In genomic region chr17:45060824-45061605, GRCh38 we compare ENCODE assay signal across 1 cellular context.
TF ChIP-seq lines count a peak whose summit lies in the region.

Gene NMT1 (plus strand): TSS chr17:45061317. CDS start chr17:45061330, 13 bp downstream.

TF ChIP-seq in HEK293, 187 proteins besides CTCF, POLR2A, EP300 and RAD21 (continued from another document and continues in another):
- no peak for TF ChIP-seq ZNF621 (tag by site-specific recombination; IDR thresholded peaks at IDR 0.05)
- TF ChIP-seq GLIS2 (tag by site-specific recombination; IDR thresholded peaks at IDR 0.05): peak; percentile 80
- no peak for TF ChIP-seq ZNF169 (tag by site-specific recombination; IDR thresholded peaks at IDR 0.05)
- no peak for TF ChIP-seq HOXC10 (CRISPR knock-in tag; IDR thresholded peaks at IDR 0.05)
- peak; percentile 29; the same call in 1 of the 2 replicates for TF ChIP-seq ZEB2 (tag by site-specific recombination; IDR thresholded peaks at IDR 0.05)
- peak; percentile 89 for TF ChIP-seq ZBTB7A (tag by site-specific recombination; IDR thresholded peaks at IDR 0.05; ENCODE audit: low read depth)
- TF ChIP-seq ZNF830 (tag by site-specific recombination; IDR thresholded peaks at IDR 0.05; ENCODE audit: low read depth): no peak
- TF ChIP-seq ZNF596 (tag by site-specific recombination; IDR thresholded peaks at IDR 0.05): no peak
- no peak for TF ChIP-seq ZNF112 (tag by site-specific recombination; IDR thresholded peaks at IDR 0.05)
- no peak for TF ChIP-seq ZNF274 (IDR thresholded peaks at IDR 0.05; ENCODE audit: low read length)
- no peak for TF ChIP-seq ZNF274 (tag by site-specific recombination; IDR thresholded peaks at IDR 0.05; ENCODE audit: borderline replicate concordance)
- no peak for TF ChIP-seq ZFP37 (tag by site-specific recombination; IDR thresholded peaks at IDR 0.05)
- no peak for TF ChIP-seq TSHZ1 (tag by site-specific recombination; IDR thresholded peaks at IDR 0.05; ENCODE audit: borderline replicate concordance)
- no peak for TF ChIP-seq ZFP41 (tag by site-specific recombination; IDR thresholded peaks at IDR 0.05; ENCODE audit: borderline replicate concordance)
- no peak for TF ChIP-seq ZNF571 (tag by site-specific recombination; IDR thresholded peaks at IDR 0.05)
- no peak for TF ChIP-seq ZNF585B (tag by site-specific recombination; IDR thresholded peaks at IDR 0.05)
- no peak for TF ChIP-seq ZNF140 (tag by site-specific recombination; IDR thresholded peaks at IDR 0.05)
- no peak for TF ChIP-seq ZNF558 (tag by site-specific recombination; IDR thresholded peaks at IDR 0.05)
- TF ChIP-seq, protein P1, sequence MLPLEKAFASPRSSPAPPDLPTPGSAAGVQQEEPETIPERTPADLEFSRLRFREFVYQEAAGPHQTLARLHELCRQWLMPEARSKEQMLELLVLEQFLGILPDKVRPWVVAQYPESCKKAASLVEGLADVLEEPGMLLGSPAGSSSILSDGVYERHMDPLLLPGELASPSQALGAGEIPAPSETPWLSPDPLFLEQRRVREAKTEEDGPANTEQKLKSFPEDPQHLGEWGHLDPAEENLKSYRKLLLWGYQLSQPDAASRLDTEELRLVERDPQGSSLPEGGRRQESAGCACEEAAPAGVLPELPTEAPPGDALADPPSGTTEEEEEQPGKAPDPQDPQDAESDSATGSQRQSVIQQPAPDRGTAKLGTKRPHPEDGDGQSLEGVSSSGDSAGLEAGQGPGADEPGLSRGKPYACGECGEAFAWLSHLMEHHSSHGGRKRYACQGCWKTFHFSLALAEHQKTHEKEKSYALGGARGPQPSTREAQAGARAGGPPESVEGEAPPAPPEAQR (tag by site-specific recombination; IDR thresholded peaks at IDR 0.05): no peak
- TF ChIP-seq, protein P2, sequence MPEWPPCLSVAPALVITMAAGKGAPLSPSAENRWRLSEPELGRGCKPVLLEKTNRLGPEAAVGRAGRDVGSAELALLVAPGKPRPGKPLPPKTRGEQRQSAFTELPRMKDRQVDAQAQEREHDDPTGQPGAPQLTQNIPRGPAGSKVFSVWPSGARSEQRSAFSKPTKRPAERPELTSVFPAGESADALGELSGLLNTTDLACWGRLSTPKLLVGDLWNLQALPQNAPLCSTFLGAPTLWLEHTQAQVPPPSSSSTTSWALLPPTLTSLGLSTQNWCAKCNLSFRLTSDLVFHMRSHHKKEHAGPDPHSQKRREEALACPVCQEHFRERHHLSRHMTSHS (tag by site-specific recombination; IDR thresholded peaks at IDR 0.05): no peak
- no peak for TF ChIP-seq EGR2 (tag by site-specific recombination; IDR thresholded peaks at IDR 0.05; ENCODE audit: low read depth)
- peak; percentile 94 for TF ChIP-seq ZBTB17 (tag by site-specific recombination; IDR thresholded peaks at IDR 0.05)
- no peak for TF ChIP-seq ZNF530 (tag by site-specific recombination; IDR thresholded peaks at IDR 0.05; ENCODE audit: low read depth)
- TF ChIP-seq ZNF701 (tag by site-specific recombination; IDR thresholded peaks at IDR 0.05): no peak
- TF ChIP-seq, protein P3, sequence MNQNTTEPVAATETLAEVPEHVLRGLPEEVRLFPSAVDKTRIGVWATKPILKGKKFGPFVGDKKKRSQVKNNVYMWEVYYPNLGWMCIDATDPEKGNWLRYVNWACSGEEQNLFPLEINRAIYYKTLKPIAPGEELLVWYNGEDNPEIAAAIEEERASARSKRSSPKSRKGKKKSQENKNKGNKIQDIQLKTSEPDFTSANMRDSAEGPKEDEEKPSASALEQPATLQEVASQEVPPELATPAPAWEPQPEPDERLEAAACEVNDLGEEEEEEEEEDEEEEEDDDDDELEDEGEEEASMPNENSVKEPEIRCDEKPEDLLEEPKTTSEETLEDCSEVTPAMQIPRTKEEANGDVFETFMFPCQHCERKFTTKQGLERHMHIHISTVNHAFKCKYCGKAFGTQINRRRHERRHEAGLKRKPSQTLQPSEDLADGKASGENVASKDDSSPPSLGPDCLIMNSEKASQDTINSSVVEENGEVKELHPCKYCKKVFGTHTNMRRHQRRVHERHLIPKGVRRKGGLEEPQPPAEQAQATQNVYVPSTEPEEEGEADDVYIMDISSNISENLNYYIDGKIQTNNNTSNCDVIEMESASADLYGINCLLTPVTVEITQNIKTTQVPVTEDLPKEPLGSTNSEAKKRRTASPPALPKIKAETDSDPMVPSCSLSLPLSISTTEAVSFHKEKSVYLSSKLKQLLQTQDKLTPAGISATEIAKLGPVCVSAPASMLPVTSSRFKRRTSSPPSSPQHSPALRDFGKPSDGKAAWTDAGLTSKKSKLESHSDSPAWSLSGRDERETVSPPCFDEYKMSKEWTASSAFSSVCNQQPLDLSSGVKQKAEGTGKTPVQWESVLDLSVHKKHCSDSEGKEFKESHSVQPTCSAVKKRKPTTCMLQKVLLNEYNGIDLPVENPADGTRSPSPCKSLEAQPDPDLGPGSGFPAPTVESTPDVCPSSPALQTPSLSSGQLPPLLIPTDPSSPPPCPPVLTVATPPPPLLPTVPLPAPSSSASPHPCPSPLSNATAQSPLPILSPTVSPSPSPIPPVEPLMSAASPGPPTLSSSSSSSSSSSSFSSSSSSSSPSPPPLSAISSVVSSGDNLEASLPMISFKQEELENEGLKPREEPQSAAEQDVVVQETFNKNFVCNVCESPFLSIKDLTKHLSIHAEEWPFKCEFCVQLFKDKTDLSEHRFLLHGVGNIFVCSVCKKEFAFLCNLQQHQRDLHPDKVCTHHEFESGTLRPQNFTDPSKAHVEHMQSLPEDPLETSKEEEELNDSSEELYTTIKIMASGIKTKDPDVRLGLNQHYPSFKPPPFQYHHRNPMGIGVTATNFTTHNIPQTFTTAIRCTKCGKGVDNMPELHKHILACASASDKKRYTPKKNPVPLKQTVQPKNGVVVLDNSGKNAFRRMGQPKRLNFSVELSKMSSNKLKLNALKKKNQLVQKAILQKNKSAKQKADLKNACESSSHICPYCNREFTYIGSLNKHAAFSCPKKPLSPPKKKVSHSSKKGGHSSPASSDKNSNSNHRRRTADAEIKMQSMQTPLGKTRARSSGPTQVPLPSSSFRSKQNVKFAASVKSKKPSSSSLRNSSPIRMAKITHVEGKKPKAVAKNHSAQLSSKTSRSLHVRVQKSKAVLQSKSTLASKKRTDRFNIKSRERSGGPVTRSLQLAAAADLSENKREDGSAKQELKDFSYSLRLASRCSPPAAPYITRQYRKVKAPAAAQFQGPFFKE (tag by site-specific recombination; IDR thresholded peaks at IDR 0.05; ENCODE audit: borderline replicate concordance): no peak
- TF ChIP-seq, protein P4, sequence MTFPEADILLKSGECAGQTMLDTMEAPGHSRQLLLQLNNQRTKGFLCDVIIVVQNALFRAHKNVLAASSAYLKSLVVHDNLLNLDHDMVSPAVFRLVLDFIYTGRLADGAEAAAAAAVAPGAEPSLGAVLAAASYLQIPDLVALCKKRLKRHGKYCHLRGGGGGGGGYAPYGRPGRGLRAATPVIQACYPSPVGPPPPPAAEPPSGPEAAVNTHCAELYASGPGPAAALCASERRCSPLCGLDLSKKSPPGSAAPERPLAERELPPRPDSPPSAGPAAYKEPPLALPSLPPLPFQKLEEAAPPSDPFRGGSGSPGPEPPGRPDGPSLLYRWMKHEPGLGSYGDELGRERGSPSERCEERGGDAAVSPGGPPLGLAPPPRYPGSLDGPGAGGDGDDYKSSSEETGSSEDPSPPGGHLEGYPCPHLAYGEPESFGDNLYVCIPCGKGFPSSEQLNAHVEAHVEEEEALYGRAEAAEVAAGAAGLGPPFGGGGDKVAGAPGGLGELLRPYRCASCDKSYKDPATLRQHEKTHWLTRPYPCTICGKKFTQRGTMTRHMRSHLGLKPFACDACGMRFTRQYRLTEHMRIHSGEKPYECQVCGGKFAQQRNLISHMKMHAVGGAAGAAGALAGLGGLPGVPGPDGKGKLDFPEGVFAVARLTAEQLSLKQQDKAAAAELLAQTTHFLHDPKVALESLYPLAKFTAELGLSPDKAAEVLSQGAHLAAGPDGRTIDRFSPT (tag by site-specific recombination; IDR thresholded peaks at IDR 0.05): 0 out of 2 replicates have a peak, but pooled peaks have one; percentile 30
- TF ChIP-seq ZNF114 (tag by site-specific recombination; IDR thresholded peaks at IDR 0.05): no peak
- TF ChIP-seq ZSCAN5A (tag by site-specific recombination; IDR thresholded peaks at IDR 0.05): no peak
- TF ChIP-seq, protein P5, sequence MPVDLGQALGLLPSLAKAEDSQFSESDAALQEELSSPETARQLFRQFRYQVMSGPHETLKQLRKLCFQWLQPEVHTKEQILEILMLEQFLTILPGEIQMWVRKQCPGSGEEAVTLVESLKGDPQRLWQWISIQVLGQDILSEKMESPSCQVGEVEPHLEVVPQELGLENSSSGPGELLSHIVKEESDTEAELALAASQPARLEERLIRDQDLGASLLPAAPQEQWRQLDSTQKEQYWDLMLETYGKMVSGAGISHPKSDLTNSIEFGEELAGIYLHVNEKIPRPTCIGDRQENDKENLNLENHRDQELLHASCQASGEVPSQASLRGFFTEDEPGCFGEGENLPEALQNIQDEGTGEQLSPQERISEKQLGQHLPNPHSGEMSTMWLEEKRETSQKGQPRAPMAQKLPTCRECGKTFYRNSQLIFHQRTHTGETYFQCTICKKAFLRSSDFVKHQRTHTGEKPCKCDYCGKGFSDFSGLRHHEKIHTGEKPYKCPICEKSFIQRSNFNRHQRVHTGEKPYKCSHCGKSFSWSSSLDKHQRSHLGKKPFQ (tag by site-specific recombination; IDR thresholded peaks at IDR 0.05): no peak
- TF ChIP-seq ZNF548 (tag by site-specific recombination; IDR thresholded peaks at IDR 0.05): no peak
- TF ChIP-seq ZNF658 (tag by site-specific recombination; IDR thresholded peaks at IDR 0.05): no peak
- no peak for TF ChIP-seq ZNF311 (tag by site-specific recombination; IDR thresholded peaks at IDR 0.05; ENCODE audit: borderline replicate concordance)
- peak; percentile 43; the same call in 1 of the 2 replicates for TF ChIP-seq ZNF24 (tag by site-specific recombination; IDR thresholded peaks at IDR 0.05)
- TF ChIP-seq TRIM28 (IDR thresholded peaks at IDR 0.05; ENCODE audit: borderline replicate concordance, low read length): no peak
- TF ChIP-seq ZNF10 (tag by site-specific recombination; IDR thresholded peaks at IDR 0.05): no peak
- no peak for TF ChIP-seq RBAK (tag by site-specific recombination; IDR thresholded peaks at IDR 0.05)
- TF ChIP-seq ZNF248 (tag by site-specific recombination; IDR thresholded peaks at IDR 0.05): no peak
- no peak for TF ChIP-seq ZNF473 (tag by site-specific recombination; IDR thresholded peaks at IDR 0.05)
- no peak for TF ChIP-seq PRDM4 (tag by site-specific recombination; IDR thresholded peaks at IDR 0.05)
- peak; percentile 75 for TF ChIP-seq KLF8 (tag by site-specific recombination; IDR thresholded peaks at IDR 0.05)
- no peak for TF ChIP-seq ZNF121 (tag by site-specific recombination; IDR thresholded peaks at IDR 0.05)
- no peak for TF ChIP-seq ZFP3 (tag by site-specific recombination; IDR thresholded peaks at IDR 0.05; ENCODE audit: low read depth)
- TF ChIP-seq ZNF19 (tag by site-specific recombination; IDR thresholded peaks at IDR 0.05; ENCODE audit: low read depth): no peak
- no peak for TF ChIP-seq ZNF555 (tag by site-specific recombination; conservative IDR thresholded peaks at IDR 0.05)
- TF ChIP-seq ZNF776 (tag by site-specific recombination; IDR thresholded peaks at IDR 0.05; ENCODE audit: borderline replicate concordance): no peak
